Comparison of ENCODE assay signal across 8 cellular contexts in genomic region chr16:22192261-22193133, GRCh38. TPM values are rescaled to one million over a fixed set of nuclear protein-coding genes. Genes with fewer than 3 reads are reported as not detected.
DNase-seq lines count a peak whose midpoint lies in the region; ATAC-seq and TF ChIP-seq lines count a peak whose summit lies in the region.

No MANE protein-coding gene starts in this region.

- intact Hi-C loops in lower leg skin (cut with DNase I; ENCODE audit: low total_unique reads), result loop anchor here (10.0 kb wide), 1 partner anchor 1288 kb away; the partner anchor contains the start of genes DCUN1D3 and LYRM1

- no peak for TF ChIP-seq POLR2A in lower leg skin (IDR thresholded peaks at IDR 0.05)

- no peak overlapping the region for H3K4me3 ChIP-seq in lower leg skin (ENCODE audit: low read depth, poor library complexity, severe bottlenecking)

- 12 to 15% methylated on average over 16 of the region's 16 CpGs for whole genome bisulfite sequencing in lower leg skin, 2 donors

- peaks cover 15% of the 10 kb centered on the region for H3K9me3 Mint-ChIP-seq in central memory CD8-positive, alpha-beta T cell

- peaks cover 83% of the 10 kb centered on the region for H3K4me1 Mint-ChIP-seq in central memory CD8-positive, alpha-beta T cell

- H3K27ac Mint-ChIP-seq in central memory CD8-positive, alpha-beta T cell (ENCODE audit: low read depth), result peak overlapping the region; percentile 99

- peaks cover 54% of the 10 kb centered on the region for H3K36me3 Mint-ChIP-seq in central memory CD8-positive, alpha-beta T cell (ENCODE audit: insufficient read depth)

- H3K4me3 Mint-ChIP-seq in central memory CD8-positive, alpha-beta T cell, result peak overlapping the region; percentile 82

- ATAC-seq in GM19468 (IDR thresholded peaks at IDR 0.05; ENCODE audit: extremely low read depth, unreplicated experiment) (peak; percentile 15), GM18511 (IDR thresholded peaks at IDR 0.05; ENCODE audit: unreplicated experiment) (no peak)
- ATAC-seq in central memory CD8-positive, alpha-beta T cell (replicated peaks; ENCODE audit: extremely low read depth, poor library complexity, severe bottlenecking), result peak; percentile 20

- TF ChIP-seq CTCF in lower leg skin (IDR thresholded peaks at IDR 0.05), result no peak

- peaks cover 10% of the 10 kb centered on the region for H3K27me3 Mint-ChIP-seq in central memory CD8-positive, alpha-beta T cell

- peak; percentile 75 for DNase-seq in AG08396 (ENCODE audit: low spot score)
- peak; percentile 35 for DNase-seq in NCI-H1092 treated with DMSO at 0.1 percent for 48 hours (lab: John Stamatoyannopoulos, UW)
- peak; percentile 12 to 27 (median 17) for DNase-seq in activated CD4-positive, CD25-positive, alpha-beta regulatory T cell (lab: John Stamatoyannopoulos, UW)
- peak; percentile 63 to 82 for DNase-seq in central memory CD8-positive, alpha-beta T cell (ENCODE audit: low spot score in 2 of 2)
- peak; percentile 94 to 97 for DNase-seq in lower leg skin (ENCODE audit: low spot score in 2 of 2)
- DNase-seq in stimulated activated CD4-positive, alpha-beta T cell treated with anti-CD3 and anti-CD28 coated beads, Interleukin-4, amount 100 ng/mL, for 1 hour, result peak; percentile 68

RNA-seq across cellular contexts. Expression of gene EEF2K, which starts 13.6 kb away (rescaled TPM):
- 100 to 1,000 TPM in 1 of 4 donors, 10 to 100 TPM in 3; 47.8 to 112 (median 73.2) TPM for total RNA-seq in lower leg skin

RNA-seq across cellular contexts. Expression of gene SDR42E2, which starts 30.2 kb away (rescaled TPM):
- not detected for total RNA-seq in lower leg skin

Comparison
In these comparisons a context has a peak if more than half of its experiments do, and no peak if none do; other contexts are left out.
1. DNase-seq: peak in every context shown above with its lines; median percentile 96 in lower leg skin; 75 in AG08396; 72 in central memory CD8-positive, alpha-beta T cell; 68 in stimulated activated CD4-positive, alpha-beta T cell treated with anti-CD3 and anti-CD28 coated beads, Interleukin-4, amount 100 ng/mL, for 1 hour; 35 in NCI-H1092 treated with DMSO at 0.1 percent for 48 hours; 17 in activated CD4-positive, CD25-positive, alpha-beta regulatory T cell.